1 cellular context compared by ENCODE assay signal in the genomic region with DNA sequence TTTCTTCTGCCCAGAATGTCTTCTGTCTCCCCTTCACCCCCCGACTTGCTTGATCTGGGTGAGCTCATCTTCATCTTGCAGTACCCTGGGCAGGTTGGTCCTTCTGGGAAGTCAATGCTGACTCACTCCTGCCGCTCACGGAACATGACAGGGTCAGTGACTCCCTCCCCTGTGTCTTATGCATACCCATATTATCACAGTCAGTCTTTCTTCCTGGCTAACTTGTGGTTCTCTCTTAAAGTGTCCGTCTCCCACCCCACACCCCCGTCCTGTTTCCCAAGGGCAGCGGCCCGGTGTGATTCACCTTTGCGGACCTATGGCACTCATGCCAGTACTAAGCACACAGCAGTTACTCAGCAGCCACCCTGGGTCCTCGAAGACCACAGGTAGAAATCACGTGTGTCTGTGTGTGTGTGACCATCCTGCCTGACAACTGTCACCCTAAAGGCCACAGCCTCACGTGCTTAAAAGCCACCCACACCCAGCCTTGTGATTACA.
TF ChIP-seq lines count a peak whose summit lies in the region.

No MANE protein-coding gene starts in this region.

TF ChIP-seq in A549, 52 proteins besides CTCF, POLR2A, EP300 and RAD21:
- no peak; the same call in 1 of the 2 replicates for TF ChIP-seq FOSL2 (IDR thresholded peaks at IDR 0.05)
- peak; percentile 28; the same call in 1 of the 2 replicates for TF ChIP-seq FOSL2 (CRISPR knock-in tag; IDR thresholded peaks at IDR 0.05)
- TF ChIP-seq KDM5A (IDR thresholded peaks at IDR 0.05), result no peak
- no peak for TF ChIP-seq HDAC2 (IDR thresholded peaks at IDR 0.05)
- 0 out of 2 replicates have a peak, but pooled peaks have one; percentile 47 for TF ChIP-seq FOSB (CRISPR knock-in tag; IDR thresholded peaks at IDR 0.05)
- no peak for TF ChIP-seq CEBPB (IDR thresholded peaks at IDR 0.05)
- peak in 1 of 2 experiments; percentile 45; a peak in 1 of 5 replicates for TF ChIP-seq JUN (IDR thresholded peaks at IDR 0.05)
- no peak for TF ChIP-seq HOXA7 (CRISPR knock-in tag; IDR thresholded peaks at IDR 0.05)
- no peak for TF ChIP-seq NFE2L2 (conservative IDR thresholded peaks at IDR 0.05; ENCODE audit: low read length)
- peak; percentile 56 for TF ChIP-seq JUNB (IDR thresholded peaks at IDR 0.05)
- peak; percentile 70 for TF ChIP-seq MAFK (IDR thresholded peaks at IDR 0.05; ENCODE audit: partially characterized antibody)
- no peak for TF ChIP-seq SREBF2 (IDR thresholded peaks at IDR 0.05)
- TF ChIP-seq, protein P1, sequence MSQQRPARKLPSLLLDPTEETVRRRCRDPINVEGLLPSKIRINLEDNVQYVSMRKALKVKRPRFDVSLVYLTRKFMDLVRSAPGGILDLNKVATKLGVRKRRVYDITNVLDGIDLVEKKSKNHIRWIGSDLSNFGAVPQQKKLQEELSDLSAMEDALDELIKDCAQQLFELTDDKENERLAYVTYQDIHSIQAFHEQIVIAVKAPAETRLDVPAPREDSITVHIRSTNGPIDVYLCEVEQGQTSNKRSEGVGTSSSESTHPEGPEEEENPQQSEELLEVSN (IDR thresholded peaks at IDR 0.05; ENCODE audit: borderline replicate concordance, low read depth), result peak; percentile 33; the same call in 1 of the 2 replicates
- TF ChIP-seq, protein P2, sequence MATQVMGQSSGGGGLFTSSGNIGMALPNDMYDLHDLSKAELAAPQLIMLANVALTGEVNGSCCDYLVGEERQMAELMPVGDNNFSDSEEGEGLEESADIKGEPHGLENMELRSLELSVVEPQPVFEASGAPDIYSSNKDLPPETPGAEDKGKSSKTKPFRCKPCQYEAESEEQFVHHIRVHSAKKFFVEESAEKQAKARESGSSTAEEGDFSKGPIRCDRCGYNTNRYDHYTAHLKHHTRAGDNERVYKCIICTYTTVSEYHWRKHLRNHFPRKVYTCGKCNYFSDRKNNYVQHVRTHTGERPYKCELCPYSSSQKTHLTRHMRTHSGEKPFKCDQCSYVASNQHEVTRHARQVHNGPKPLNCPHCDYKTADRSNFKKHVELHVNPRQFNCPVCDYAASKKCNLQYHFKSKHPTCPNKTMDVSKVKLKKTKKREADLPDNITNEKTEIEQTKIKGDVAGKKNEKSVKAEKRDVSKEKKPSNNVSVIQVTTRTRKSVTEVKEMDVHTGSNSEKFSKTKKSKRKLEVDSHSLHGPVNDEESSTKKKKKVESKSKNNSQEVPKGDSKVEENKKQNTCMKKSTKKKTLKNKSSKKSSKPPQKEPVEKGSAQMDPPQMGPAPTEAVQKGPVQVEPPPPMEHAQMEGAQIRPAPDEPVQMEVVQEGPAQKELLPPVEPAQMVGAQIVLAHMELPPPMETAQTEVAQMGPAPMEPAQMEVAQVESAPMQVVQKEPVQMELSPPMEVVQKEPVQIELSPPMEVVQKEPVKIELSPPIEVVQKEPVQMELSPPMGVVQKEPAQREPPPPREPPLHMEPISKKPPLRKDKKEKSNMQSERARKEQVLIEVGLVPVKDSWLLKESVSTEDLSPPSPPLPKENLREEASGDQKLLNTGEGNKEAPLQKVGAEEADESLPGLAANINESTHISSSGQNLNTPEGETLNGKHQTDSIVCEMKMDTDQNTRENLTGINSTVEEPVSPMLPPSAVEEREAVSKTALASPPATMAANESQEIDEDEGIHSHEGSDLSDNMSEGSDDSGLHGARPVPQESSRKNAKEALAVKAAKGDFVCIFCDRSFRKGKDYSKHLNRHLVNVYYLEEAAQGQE (IDR thresholded peaks at IDR 0.05), result no peak
- no peak for TF ChIP-seq ESRRA (IDR thresholded peaks at IDR 0.05; ENCODE audit: borderline replicate concordance, low read length)
- TF ChIP-seq HEYL (CRISPR knock-in tag; IDR thresholded peaks at IDR 0.05), result no peak
- no peak for TF ChIP-seq KDM1A (IDR thresholded peaks at IDR 0.05; ENCODE audit: low read depth)
- no peak for TF ChIP-seq ZC3H11A (IDR thresholded peaks at IDR 0.05)
- TF ChIP-seq, protein P3, sequence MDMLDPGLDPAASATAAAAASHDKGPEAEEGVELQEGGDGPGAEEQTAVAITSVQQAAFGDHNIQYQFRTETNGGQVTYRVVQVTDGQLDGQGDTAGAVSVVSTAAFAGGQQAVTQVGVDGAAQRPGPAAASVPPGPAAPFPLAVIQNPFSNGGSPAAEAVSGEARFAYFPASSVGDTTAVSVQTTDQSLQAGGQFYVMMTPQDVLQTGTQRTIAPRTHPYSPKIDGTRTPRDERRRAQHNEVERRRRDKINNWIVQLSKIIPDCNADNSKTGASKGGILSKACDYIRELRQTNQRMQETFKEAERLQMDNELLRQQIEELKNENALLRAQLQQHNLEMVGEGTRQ (IDR thresholded peaks at IDR 0.05), result peak; percentile 32; the same call in 1 of the 2 replicates
- TF ChIP-seq ZNF302 (CRISPR knock-in tag; IDR thresholded peaks at IDR 0.05), result no peak
- peak; percentile 56; the same call in 1 of the 2 replicates for TF ChIP-seq EHF (CRISPR knock-in tag; IDR thresholded peaks at IDR 0.05)
- TF ChIP-seq, protein P4, sequence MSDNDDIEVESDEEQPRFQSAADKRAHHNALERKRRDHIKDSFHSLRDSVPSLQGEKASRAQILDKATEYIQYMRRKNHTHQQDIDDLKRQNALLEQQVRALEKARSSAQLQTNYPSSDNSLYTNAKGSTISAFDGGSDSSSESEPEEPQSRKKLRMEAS (IDR thresholded peaks at IDR 0.05), result peak; percentile 74
- TF ChIP-seq CHD4 (IDR thresholded peaks at IDR 0.05; ENCODE audit: borderline replicate concordance), result no peak
